22 cellular contexts compared by ENCODE assay signal in genomic region chr10:77401681-77402080, GRCh38.
DNase-seq lines count a peak whose midpoint lies in the region; ATAC-seq and TF ChIP-seq lines count a peak whose summit lies in the region.
"Had no signal": no experiment of that assay in that cellular context is flagged by ENCODE, and none has a peak within 500 bp of the region (broad histone marks: within the 10 kb centered on the region; RNA-seq: fewer than 3 reads in every experiment).

No MANE protein-coding gene starts in this region.

- H3K4me1 ChIP-seq in lung (ENCODE audit: control insufficient read depth in 2 of 2, insufficient read depth in 2 of 2, low read length in 2 of 2), result peaks cover 0 to 6% of the 10 kb centered on the region in 2 donors

- WGBS in lung, 2 donors, result 63 to 76% methylated on average over 3 of the region's 3 CpGs

- TF ChIP-seq CTCF in choroid plexus epithelial cell (conservative IDR thresholded peaks at IDR 0.05; ENCODE audit: low read depth, low read length) (peak; percentile 8), lung (IDR thresholded peaks at IDR 0.05; ENCODE audit: control extremely low read depth, extremely low read depth) (no peak), type B pancreatic cell (conservative IDR thresholded peaks at IDR 0.05) (no peak)

- H3K4me3 Mint-ChIP-seq in type B pancreatic cell, result no peak overlapping the region

- no peak overlapping the region for H3K27ac ChIP-seq in lung (ENCODE audit: low read depth in 1 of 2, low read length in 1 of 2)
- H3K27ac ChIP-seq: 22Rv1 had no signal

- H3K27me3 Mint-ChIP-seq in type B pancreatic cell, result peaks cover 4% of the 10 kb centered on the region

- no peaks in the 10 kb centered on the region for H3K36me3 ChIP-seq in lung (ENCODE audit: control insufficient read depth in 2 of 2, insufficient read depth in 2 of 2, low read length in 2 of 2)

- H3K27ac Mint-ChIP-seq in type B pancreatic cell, result no peak overlapping the region

- DNase-seq in NCI-H2029 (lab: John Stamatoyannopoulos, UW) (peak; percentile 29), NCI-H2029 treated with DMSO at 0.1 percent for 48 hours (lab: John Stamatoyannopoulos, UW) (no peak), choroid plexus epithelial cell (ENCODE audit: low read depth) (no peak), lung (ENCODE audit: low spot score) (peak; percentile 73), type B pancreatic cell (ENCODE audit: extremely low spot score, unreplicated experiment) (no peak), NOMO-1 treated with DMSO at 0.1 percent for 48 hours (lab: John Stamatoyannopoulos, UW; ENCODE audit: unreplicated experiment) (no peak), NCI-H446 treated with DMSO at 0.1 percent for 48 hours (lab: John Stamatoyannopoulos, UW) (no peak), NOMO-1 treated with dmso at 0.1 percent for 144 hours (lab: John Stamatoyannopoulos, UW; ENCODE audit: unreplicated experiment) (no peak)
- DNase-seq: ACHN, DMS153, IMR-90, KG1, MG63, NCI-H1105 treated with DMSO at 0.1 percent for 48 hours, NCI-H146, NCI-H1930, NCI-H2227 treated with DMSO at 0.1 percent for 48 hours, NCI-H524, NCI-H748 treated with DMSO at 0.1 percent for 48 hours, RPMI8226, SHP77 had no signal

- peaks cover 16% of the 10 kb centered on the region for H3K4me1 Mint-ChIP-seq in type B pancreatic cell (ENCODE audit: unreplicated experiment)

- peaks cover 0 to 2% of the 10 kb centered on the region in 2 donors for H3K9me3 ChIP-seq in lung (ENCODE audit: control insufficient read depth in 2 of 2, insufficient read depth in 1 of 2, low read length in 1 of 2)
- H3K9me3 ChIP-seq: MG63 had no signal

- no peaks in the 10 kb centered on the region for H3K27me3 ChIP-seq in lung (ENCODE audit: control insufficient read depth, insufficient read depth)
- H3K27me3 ChIP-seq: MG63 had no signal

- peaks cover 9% of the 10 kb centered on the region for H3K36me3 Mint-ChIP-seq in type B pancreatic cell

- ATAC-seq in lung (ENCODE audit: insufficient read depth, low FRiP score), result peak; percentile 58

- no peaks in the 10 kb centered on the region for H3K9me3 Mint-ChIP-seq in type B pancreatic cell

- H3K4me3 ChIP-seq in choroid plexus epithelial cell (ENCODE audit: low read depth, low read length) (no peak overlapping the region), lung (no peak overlapping the region)
- H3K4me3 ChIP-seq: MG63 had no signal

Comparison
In these comparisons a context has a peak if more than half of its experiments do, and no peak if none do; other contexts are left out.
1. DNase-seq: peak in NCI-H2029 (single experiment) and lung (single experiment); none in NCI-H2029 treated with DMSO at 0.1 percent for 48 hours (single experiment), choroid plexus epithelial cell (single experiment), type B pancreatic cell (single experiment), NOMO-1 treated with DMSO at 0.1 percent for 48 hours (single experiment), NCI-H446 treated with DMSO at 0.1 percent for 48 hours (single experiment) and NOMO-1 treated with dmso at 0.1 percent for 144 hours (single experiment).